In genomic region chr12:110689601-110690430, GRCh38 we compare ENCODE assay signal across 8 cellular contexts. TPM values are rescaled to one million over a fixed set of nuclear protein-coding genes. Genes with fewer than 3 reads are reported as not detected.
DNase-seq lines count a peak whose midpoint lies in the region; ATAC-seq, FAIRE-seq and TF ChIP-seq lines count a peak whose summit lies in the region.

No MANE protein-coding gene starts in this region.

- DNase-seq in A549 (ENCODE audit: low read depth in 1 of 2, low spot score in 1 of 2) (no peak), activated T-cell treated with anti-CD3 and anti-CD28 coated beads for 48 hours (ENCODE audit: low read depth) (peak; percentile 39), foreskin keratinocyte (peak in 1 of 2 donors; percentile 26), HTR-8/SVneo (ENCODE audit: insufficient read length, low spot score) (no peak)
- peak; percentile 80 for DNase-seq in Jurkat, Clone E6-1 (ENCODE audit: low read depth, low spot score)

- 74% methylated on average over 13 of the region's 20 CpGs for WGBS in A549 (ENCODE audit: missing lambda C conversion rate)

- no peaks in the 10 kb centered on the region for H3K9me3 ChIP-seq in A549

- TF ChIP-seq CTCF in A549 (IDR thresholded peaks at IDR 0.05), result no peak
- no peak for TF ChIP-seq CTCF in foreskin keratinocyte (conservative IDR thresholded peaks at IDR 0.05)

- CTCF ChIA-PET in A549 (lab: Yijun Ruan, JAX), result no interaction called here

- no peak overlapping the region for H3K27ac ChIP-seq in A549
- no peak overlapping the region for H3K27ac ChIP-seq in foreskin keratinocyte
- peak overlapping the region; percentile 56 for H3K27ac ChIP-seq in rectal smooth muscle tissue (ENCODE audit: low read depth, low read length)

- FAIRE-seq in A549 (lab: Jason Lieb, UNC) (no peak), HTR-8/SVneo (lab: Jason Lieb, UNC) (no peak)

- no peaks in the 10 kb centered on the region for H3K36me3 ChIP-seq in rectal smooth muscle tissue (ENCODE audit: control insufficient read depth, insufficient read depth, low read length)

- no peak overlapping the region for H3K4me2 ChIP-seq in A549

- POLR2A ChIA-PET in A549 (lab: Yijun Ruan, JAX), result no interaction called here

- H3K4me1 ChIP-seq in A549, result 0 out of 3 replicates have a peak, but pooled peaks cover 4% of the 10 kb centered on the region
- H3K4me1 ChIP-seq in foreskin keratinocyte, result no peaks in the 10 kb centered on the region
- H3K4me1 ChIP-seq in rectal smooth muscle tissue (ENCODE audit: control insufficient read depth, insufficient read depth, low read length), result peaks cover 4% of the 10 kb centered on the region

- no peak for TF ChIP-seq RAD21 in A549 (conservative IDR thresholded peaks at IDR 0.05 in 1 of 2, IDR thresholded peaks at IDR 0.05 in 1 of 2)

- H3K9ac ChIP-seq in rectal smooth muscle tissue (ENCODE audit: low read length), result peak overlapping the region; percentile 14

- TF ChIP-seq POLR2A in A549 (IDR thresholded peaks at IDR 0.05; ENCODE audit: low read length), result no peak
- peak; percentile 74 for TF ChIP-seq POLR2A in GM19193 (IDR thresholded peaks at IDR 0.05; ENCODE audit: extremely low read depth, insufficient read depth, insufficient read length)

- H3K27me3 ChIP-seq in foreskin keratinocyte (peaks cover 19% of the 10 kb centered on the region), rectal smooth muscle tissue (ENCODE audit: control insufficient read depth, insufficient read depth, low read length) (no peaks in the 10 kb centered on the region)

- ATAC-seq in A549, result peak; percentile 22 to 36; a peak in 4 of 6 replicates
- ATAC-seq in foreskin keratinocyte, result peak; percentile 64
- no peak for ATAC-seq in GM18519 (IDR thresholded peaks at IDR 0.05; ENCODE audit: low FRiP score, unreplicated experiment)

- TF ChIP-seq EP300 in A549 (IDR thresholded peaks at IDR 0.05), result no peak

- H3K4me3 ChIP-seq in A549 (no peak overlapping the region), rectal smooth muscle tissue (ENCODE audit: low read length) (peak overlapping the region; percentile 70)
- H3K4me3 ChIP-seq in Jurkat, Clone E6-1 (ENCODE audit: low read length), result peak overlapping the region; percentile 61

TF ChIP-seq in A549, 52 proteins besides CTCF, POLR2A, EP300 and RAD21:
- TF ChIP-seq ZC3H11A (IDR thresholded peaks at IDR 0.05) (no peak), FOSB (CRISPR knock-in tag; IDR thresholded peaks at IDR 0.05) (no peak), CHD2 (IDR thresholded peaks at IDR 0.05; ENCODE audit: low read length, partially characterized antibody) (no peak), HES2 (IDR thresholded peaks at IDR 0.05) (no peak), MYC (IDR thresholded peaks at IDR 0.05; ENCODE audit: borderline replicate concordance, low read length) (no peak), KDM1A (IDR thresholded peaks at IDR 0.05; ENCODE audit: low read depth) (no peak), POLR2AphosphoS2 (conservative IDR thresholded peaks at IDR 0.05; ENCODE audit: low read length) (no peak), ESRRA (IDR thresholded peaks at IDR 0.05; ENCODE audit: borderline replicate concordance, low read length) (no peak), GATA3 (IDR thresholded peaks at IDR 0.05; ENCODE audit: borderline replicate concordance) (no peak), EHF (CRISPR knock-in tag; IDR thresholded peaks at IDR 0.05) (no peak)
- TF ChIP-seq, protein P1, sequence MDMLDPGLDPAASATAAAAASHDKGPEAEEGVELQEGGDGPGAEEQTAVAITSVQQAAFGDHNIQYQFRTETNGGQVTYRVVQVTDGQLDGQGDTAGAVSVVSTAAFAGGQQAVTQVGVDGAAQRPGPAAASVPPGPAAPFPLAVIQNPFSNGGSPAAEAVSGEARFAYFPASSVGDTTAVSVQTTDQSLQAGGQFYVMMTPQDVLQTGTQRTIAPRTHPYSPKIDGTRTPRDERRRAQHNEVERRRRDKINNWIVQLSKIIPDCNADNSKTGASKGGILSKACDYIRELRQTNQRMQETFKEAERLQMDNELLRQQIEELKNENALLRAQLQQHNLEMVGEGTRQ (IDR thresholded peaks at IDR 0.05), result no peak
- TF ChIP-seq, protein P2, sequence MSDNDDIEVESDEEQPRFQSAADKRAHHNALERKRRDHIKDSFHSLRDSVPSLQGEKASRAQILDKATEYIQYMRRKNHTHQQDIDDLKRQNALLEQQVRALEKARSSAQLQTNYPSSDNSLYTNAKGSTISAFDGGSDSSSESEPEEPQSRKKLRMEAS (IDR thresholded peaks at IDR 0.05), result no peak
TF ChIP-seq in A549: peak in this region for 0.

RNA-seq across cellular contexts. Expression of gene HVCN1, which starts 0.9 kb away (rescaled TPM):
- polyA plus RNA-seq in A549 (2011; rRNA removed) (1.1 TPM in 2 replicates), A549 (2017; fragmentation: RNase III; extraction: RNeasy Plus Mini Kit Qiagen cat#74134 plus additional on column Dnase treatment) (0.20 to 0.46 TPM (median 0.34 TPM) in 3 replicates), foreskin keratinocyte (1.8 and 2.4 TPM in 2 replicates)
- 0.69 and 0.71 TPM in 2 replicates for polyA plus RNA-seq in A549 (2012; cell fraction: cytosol; rRNA removed)
- polyA plus RNA-seq in A549 (2012; cell fraction: nucleus; rRNA removed), result 0.40 and 1.2 TPM in 2 replicates
- polyA minus RNA-seq in A549 (2011; rRNA and poly(A)+ RNA removed), result 0.62 and 0.73 TPM in 2 replicates
- polyA plus RNA-seq in Jurkat, Clone E6-1 (2012; ENCODE audit: insufficient read depth, insufficient read length), result 25.9 TPM
- total RNA-seq in foreskin keratinocyte, result 2.3 and 2.6 TPM in 2 replicates

RNA-seq across cellular contexts. Expression of gene PPP1CC, which starts 52.9 kb away (rescaled TPM):
- 210 and 258 TPM in 2 replicates for polyA plus RNA-seq in A549 (2011; rRNA removed)
- polyA plus RNA-seq in A549 (2012; cell fraction: cytosol; rRNA removed), result 82.0 and 86.9 TPM in 2 replicates
- polyA plus RNA-seq in A549 (2012; cell fraction: nucleus; rRNA removed), result 29.5 and 37.7 TPM in 2 replicates
- 131 to 139 TPM (median 131 TPM) in 3 replicates for polyA plus RNA-seq in A549 (2017; fragmentation: RNase III; extraction: RNeasy Plus Mini Kit Qiagen cat#74134 plus additional on column Dnase treatment)
- 76.3 and 80.2 TPM in 2 replicates for polyA minus RNA-seq in A549 (2011; rRNA and poly(A)+ RNA removed)
- 260 TPM for polyA plus RNA-seq in Jurkat, Clone E6-1 (2012; ENCODE audit: insufficient read depth, insufficient read length)
- total RNA-seq in foreskin keratinocyte, result 118 and 143 TPM in 2 replicates
- polyA plus RNA-seq in foreskin keratinocyte, result 76.2 and 107 TPM in 2 replicates

Comparison
In these comparisons a context has a peak if more than half of its experiments do, and no peak if none do; other contexts are left out.
1. DNase-seq: peak in Jurkat, Clone E6-1 (single experiment) and activated T-cell treated with anti-CD3 and anti-CD28 coated beads for 48 hours (single experiment); none in A549 (0 of 2) and HTR-8/SVneo (single experiment).